Comparison of ENCODE assay signal across 7 cellular contexts in the genomic region with DNA sequence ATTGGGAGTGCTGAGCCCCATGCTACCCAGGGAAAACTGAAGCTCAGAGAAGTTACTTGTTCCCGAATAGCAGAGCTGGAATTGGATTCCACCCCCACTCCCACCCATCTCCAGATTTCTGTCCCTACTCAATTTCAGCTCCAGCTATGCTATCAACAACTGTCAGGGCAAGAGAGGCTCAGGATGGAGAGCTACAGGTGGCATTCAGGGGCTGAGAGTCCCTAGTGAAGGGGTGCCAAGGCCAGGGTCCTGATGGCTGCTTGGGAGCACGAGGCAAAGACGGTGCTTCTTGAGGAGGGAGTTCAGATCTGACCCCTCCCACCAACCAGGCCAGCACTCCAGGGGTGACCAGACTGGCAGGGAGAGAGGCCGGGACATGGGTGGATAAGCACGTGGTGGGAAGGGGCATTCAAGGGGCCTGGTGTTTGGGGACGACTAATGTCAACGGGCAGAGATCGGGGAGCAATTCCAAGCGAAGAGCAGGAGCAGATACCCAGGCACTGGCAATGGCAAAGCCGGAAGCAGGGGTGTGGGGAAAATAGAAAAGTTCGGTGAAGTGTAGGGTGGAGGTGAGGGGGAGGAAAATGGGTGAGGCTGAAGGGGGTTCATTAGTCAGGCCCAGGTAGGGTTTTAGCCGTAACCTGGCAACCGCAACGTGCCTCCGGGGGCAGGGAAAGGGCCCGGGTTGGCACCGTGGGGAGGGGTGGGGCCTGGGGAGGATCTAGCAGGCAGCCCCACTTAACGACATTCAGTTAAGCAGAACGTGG. TPM values are rescaled to one million over a fixed set of nuclear protein-coding genes. Genes with fewer than 3 reads are reported as not detected.
A peak's percentile ranks its signal among the peaks of the same experiment; 100 is the strongest.
DNase-seq lines count a peak whose midpoint lies in the region; ATAC-seq and TF ChIP-seq lines count a peak whose summit lies in the region.

No MANE protein-coding gene starts in this region.

- DNase-seq in WTC11 (ENCODE audit: low spot score) (no peak), sciatic nerve (ENCODE audit: low spot score) (no peak), CD1c-positive myeloid dendritic cell (ENCODE audit: extremely low spot score) (no peak), left lobe of liver (ENCODE audit: low spot score) (no peak), DMS79 (lab: John Stamatoyannopoulos, UW) (no peak)

- H3K4me1 Mint-ChIP-seq in WTC11 = peaks cover 40% of the 10 kb centered on the region

- no peak for ATAC-seq in WTC11
- ATAC-seq in sciatic nerve = peak; percentile 1
- no peak for ATAC-seq in left lobe of liver

- no peaks in the 10 kb centered on the region for H3K9me3 ChIP-seq in HUES48 (ENCODE audit: control insufficient read depth, insufficient read depth, low read length)
- H3K9me3 ChIP-seq in esophagus (ENCODE audit: control insufficient read depth in 2 of 2, insufficient read depth in 1 of 2, low read depth in 1 of 2, low read length in 1 of 2) = no peaks in the 10 kb centered on the region

- H3K27me3 ChIP-seq in HUES48 (ENCODE audit: control insufficient read depth, insufficient read depth, low read length) = 0 out of 2 replicates have a peak, but pooled peaks cover 3% of the 10 kb centered on the region
- no peaks in the 10 kb centered on the region for H3K27me3 ChIP-seq in esophagus (ENCODE audit: control insufficient read depth in 1 of 2, insufficient read depth in 2 of 2, low read length in 2 of 2)

- intact Hi-C loops in sciatic nerve (cut with DNase I) = no loop called here

- H3K4me3 ChIP-seq in HUES48 (ENCODE audit: low read depth, low read length) = peak overlapping the region; percentile 76
- H3K4me3 ChIP-seq in esophagus (ENCODE audit: low read depth in 1 of 2, low read length in 2 of 2) = no peak overlapping the region

- H3K9ac ChIP-seq in HUES48 (ENCODE audit: low read depth, low read length) = no peak overlapping the region

- H3K4me3 Mint-ChIP-seq in WTC11 = peak overlapping the region; percentile 76

- CTCF ChIA-PET in WTC11 (lab: Charles Lee) = interaction anchor here (0.5 to 4.6 kb wide), 10 partner anchors 8 to 93 kb away, joined by 3 to 26 read pairs (median 5); a partner anchor contains a TSS

- POLR2A ChIA-PET in WTC11 (lab: Charles Lee) = no interaction called here

- WGBS in esophagus, 2 donors = 31% methylated on average over 19 of the region's 19 CpGs

- H3K36me3 ChIP-seq in HUES48 (ENCODE audit: control insufficient read depth, insufficient read depth, low read length) (no peaks in the 10 kb centered on the region), esophagus (ENCODE audit: control insufficient read depth in 2 of 2, insufficient read depth in 2 of 2, low read length in 1 of 2) (no peaks in the 10 kb centered on the region)

- H3K36me3 Mint-ChIP-seq in WTC11 = no peaks in the 10 kb centered on the region

- no peaks in the 10 kb centered on the region for H3K9me3 Mint-ChIP-seq in WTC11

- peaks cover 14% of the 10 kb centered on the region for H3K27me3 Mint-ChIP-seq in WTC11 (ENCODE audit: low read depth)

- H3K27ac ChIP-seq in HUES48 (ENCODE audit: low read depth, low read length) (no peak overlapping the region), esophagus (ENCODE audit: low read depth in 2 of 2, low read length in 1 of 2) (peak overlapping the region; percentile 83 to 84)

- peak overlapping the region; percentile 74; the same call in 1 of the 2 replicates for H3K27ac Mint-ChIP-seq in WTC11

- no peak for TF ChIP-seq CTCF in WTC11 (IDR thresholded peaks at IDR 0.05)

- H3K4me1 ChIP-seq in HUES48 (ENCODE audit: control insufficient read depth, insufficient read depth, low read length) (peaks cover 17% of the 10 kb centered on the region), esophagus (ENCODE audit: control insufficient read depth in 2 of 2, insufficient read depth in 2 of 2, low read length in 1 of 2) (peaks cover 0 to 19% of the 10 kb centered on the region in 2 donors)

TF ChIP-seq in WTC11, 78 proteins besides CTCF, POLR2A, EP300 and RAD21:
- no peak for TF ChIP-seq CREM (CRISPR knock-in tag; IDR thresholded peaks at IDR 0.05)
- TF ChIP-seq RORB (CRISPR knock-in tag; IDR thresholded peaks at IDR 0.05) = no peak
- no peak for TF ChIP-seq ZNF423 (CRISPR knock-in tag; IDR thresholded peaks at IDR 0.05)
- TF ChIP-seq, protein P1, sequence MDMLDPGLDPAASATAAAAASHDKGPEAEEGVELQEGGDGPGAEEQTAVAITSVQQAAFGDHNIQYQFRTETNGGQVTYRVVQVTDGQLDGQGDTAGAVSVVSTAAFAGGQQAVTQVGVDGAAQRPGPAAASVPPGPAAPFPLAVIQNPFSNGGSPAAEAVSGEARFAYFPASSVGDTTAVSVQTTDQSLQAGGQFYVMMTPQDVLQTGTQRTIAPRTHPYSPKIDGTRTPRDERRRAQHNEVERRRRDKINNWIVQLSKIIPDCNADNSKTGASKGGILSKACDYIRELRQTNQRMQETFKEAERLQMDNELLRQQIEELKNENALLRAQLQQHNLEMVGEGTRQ (CRISPR knock-in tag; IDR thresholded peaks at IDR 0.05) = peak; percentile 11; the same call in 1 of the 2 replicates
- TF ChIP-seq, protein P2, sequence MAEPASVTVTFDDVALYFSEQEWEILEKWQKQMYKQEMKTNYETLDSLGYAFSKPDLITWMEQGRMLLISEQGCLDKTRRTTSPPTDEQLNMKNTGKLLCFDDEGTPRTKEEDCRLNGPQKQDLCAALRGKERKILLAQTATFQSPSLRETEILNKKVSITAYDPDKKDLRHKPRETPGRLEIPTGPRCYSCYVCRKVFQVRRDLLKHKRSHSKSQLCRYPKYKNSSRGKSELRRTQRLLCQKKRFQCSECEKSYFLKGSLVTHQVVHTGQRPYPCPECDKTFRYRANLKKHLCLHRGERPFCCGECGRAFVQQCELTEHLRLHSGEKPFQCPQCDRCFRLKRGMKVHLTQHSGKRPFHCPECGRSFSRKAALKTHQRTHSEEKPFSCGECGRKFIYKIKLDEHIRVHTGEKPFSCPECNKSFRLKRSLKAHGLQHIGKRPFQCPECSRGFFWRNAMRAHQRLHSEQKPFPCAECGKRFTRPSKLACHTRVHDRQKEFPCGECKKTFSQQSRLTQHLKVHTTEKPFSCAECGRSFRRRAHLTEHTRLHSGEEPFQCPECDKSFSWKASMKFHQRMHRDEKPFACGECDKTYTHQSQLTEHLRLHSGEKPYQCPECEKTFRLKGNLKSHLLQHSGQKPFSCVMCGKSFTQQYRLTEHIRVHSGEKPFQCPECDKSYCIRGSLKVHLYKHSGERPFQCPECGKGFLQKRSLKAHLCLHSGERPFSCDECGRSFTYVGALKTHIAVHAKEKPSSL (CRISPR knock-in tag; conservative IDR thresholded peaks at IDR 0.05) = no peak
TF ChIP-seq in WTC11: peak in this region for 1.

RNA-seq across cellular contexts. Expression of a gene that starts 4.6 kb away (rescaled TPM):
- 60.4 to 74.6 TPM (median 64.6 TPM) in 3 replicates for total RNA-seq in WTC11 (2021)
- 10 to 100 TPM; 49.7 to 74.5 TPM for polyA plus RNA-seq in esophagus
- total RNA-seq in sciatic nerve = 9.3 TPM
- 34.6 TPM for total RNA-seq in left lobe of liver

RNA-seq across cellular contexts. Expression of a gene that starts 10.8 kb away (rescaled TPM):
- total RNA-seq in WTC11 (2021) = 141 to 162 TPM (median 147 TPM) in 3 replicates
- polyA plus RNA-seq in esophagus = 100 to 1,000 TPM in 1 of 2 donors, 10 to 100 TPM in 1; 84.0 to 190 TPM
- 70.0 TPM for total RNA-seq in sciatic nerve
- 162 TPM for total RNA-seq in left lobe of liver

RNA-seq across cellular contexts. Expression of a gene that starts 21.9 kb away (rescaled TPM):
- total RNA-seq in WTC11 (2021) (not detected in 3 replicates), sciatic nerve (not detected), left lobe of liver (3.0 TPM)
- under 1 TPM; 0.13 to 0.49 TPM for polyA plus RNA-seq in esophagus

RNA-seq across cellular contexts. Expression of a gene that starts 38.2 kb away (rescaled TPM):
- 0.48 TPM in 1 of 3 replicates, not detected in the others for total RNA-seq in WTC11 (2021)
- under 1 TPM in 1 of 2 donors, not detected in 1; 0.21 TPM for polyA plus RNA-seq in esophagus
- total RNA-seq in sciatic nerve = not detected
- not detected for total RNA-seq in left lobe of liver

RNA-seq across cellular contexts. Expression of a gene that starts 47.1 kb away (rescaled TPM):
- total RNA-seq in WTC11 (2021) (10.0 to 12.8 TPM (median 12.1 TPM) in 3 replicates), sciatic nerve (0.49 TPM), left lobe of liver (292 TPM)
- polyA plus RNA-seq in esophagus = 10 to 100 TPM; 18.1 to 33.5 TPM
